Comparison of ENCODE assay signal across 8 cellular contexts in genomic region chr14:61476105-61476736, GRCh38.
DNase-seq lines count a peak whose midpoint lies in the region; ATAC-seq, FAIRE-seq and TF ChIP-seq lines count a peak whose summit lies in the region.

No MANE protein-coding gene starts in this region.

- no peak overlapping the region for H3K27ac Mint-ChIP-seq in natural killer cell

- no peaks in the 10 kb centered on the region for H3K9me3 Mint-ChIP-seq in natural killer cell

- no peaks in the 10 kb centered on the region for H3K27me3 Mint-ChIP-seq in natural killer cell (ENCODE audit: low read depth in 2 of 2)

- no peak for TF ChIP-seq RAD21 in GM12878 (IDR thresholded peaks at IDR 0.05; ENCODE audit: insufficient read depth, low read depth, low read length)

- H3K36me3 Mint-ChIP-seq in natural killer cell, result no peaks in the 10 kb centered on the region

- in situ Hi-C loops in GM12878 (cut with MboI), result no loop called here

- H3K4me1 Mint-ChIP-seq in natural killer cell, result peaks cover 95% of the 10 kb centered on the region in 2 donors

- H3K4me3 ChIP-seq in right atrium auricular region (no peak overlapping the region), GM12878 (no peak overlapping the region)

- H3K27me3 ChIP-seq in right atrium auricular region, result no peaks in the 10 kb centered on the region
- H3K27me3 ChIP-seq in GM12878 (replicated peaks in 1 of 2; ENCODE audit: control insufficient read depth in 2 of 2, insufficient read depth in 2 of 2, low read length in 1 of 2), result no peaks in the 10 kb centered on the region

- H4K20me1 ChIP-seq in GM12878 (ENCODE audit: control insufficient read depth, insufficient read depth), result no peaks in the 10 kb centered on the region

- SMC1A ChIA-PET in GM12878 (lab: Charles Lee; ENCODE audit: uncharacterized antibody, unreplicated experiment), result interaction anchor here (0.7 to 5.6 kb wide), 43 partner anchors 10 to 651 kb away, joined by 3 to 56 read pairs (median 4); partner anchors contain the start of gene SNAPC1

- TF ChIP-seq EP300 in GM12878 (IDR thresholded peaks at IDR 0.05; ENCODE audit: borderline replicate concordance in 1 of 2, control insufficient read depth in 1 of 2, low read depth in 2 of 2, low read length in 2 of 2), result no peak

- no peak for ATAC-seq in Right ventricle myocardium superior (ENCODE audit: poor library complexity)
- peak; percentile 14 for ATAC-seq in GM12878
- ATAC-seq in natural killer cell, result peak in 2 of 3 donors; percentile 1 to 2
- no peak for ATAC-seq in HG03565 (IDR thresholded peaks at IDR 0.05; ENCODE audit: unreplicated experiment)
- no peak for ATAC-seq in HG03457 (IDR thresholded peaks at IDR 0.05; ENCODE audit: unreplicated experiment)
- ATAC-seq in GM18867 (IDR thresholded peaks at IDR 0.05; ENCODE audit: unreplicated experiment), result no peak

- H2AFZ ChIP-seq in GM12878 (ENCODE audit: control insufficient read depth, low read depth, low read length), result no peak overlapping the region

- DNase-seq in right atrium auricular region (ENCODE audit: low spot score) (no peak), Right ventricle myocardium superior (no peak), GM12878 (ENCODE audit: low read depth, low spot score) (no peak), natural killer cell (no peak), erythroblast (lab: John Stamatoyannopoulos, UW) (no peak)

- CTCF ChIA-PET in GM12878 (lab: Yijun Ruan, JAX), result interaction anchor here (0.5 to 6.1 kb wide), 49 partner anchors 9 to 674 kb away, joined by 3 to 72 read pairs (median 5); partner anchors contain the start of gene SNAPC1

- peak overlapping the region; percentile 93 for H3K4me2 ChIP-seq in GM12878 (ENCODE audit: control insufficient read depth, insufficient read depth)

- H3K9me3 ChIP-seq in right atrium auricular region (no peaks in the 10 kb centered on the region), GM12878 (replicated peaks; ENCODE audit: control insufficient read depth, insufficient read depth, low read length) (no peaks in the 10 kb centered on the region)

- H3K4me3 Mint-ChIP-seq in natural killer cell, result peak overlapping the region; percentile 60

- no peaks in the 10 kb centered on the region for H3K36me3 ChIP-seq in right atrium auricular region
- H3K36me3 ChIP-seq in GM12878 (ENCODE audit: control insufficient read depth in 2 of 2, insufficient read depth in 2 of 2, low read length in 1 of 2), result peaks cover 3 to 6% of the 10 kb centered on the region in 2 experiments; a peak in 3 of 4 replicates

- RAD21 ChIA-PET in GM12878 (lab: Charles Lee; ENCODE audit: unreplicated experiment), result interaction anchor here (0.5 to 6.1 kb wide), 24 partner anchors 11 to 365 kb away, joined by 3 to 57 read pairs (median 3); partner anchors contain the start of gene HIF1A

- H3K79me2 ChIP-seq in GM12878 (ENCODE audit: control insufficient read depth, insufficient read depth, low read length), result peaks cover 22% of the 10 kb centered on the region

- no peak for FAIRE-seq in GM12878 (lab: Jason Lieb, UNC)

- intact Hi-C loops in Right ventricle myocardium superior (cut with DNase I) (loop anchor here (10.0 kb wide), 1 partner anchor 49 kb away; no protein-coding TSS in a partner anchor), GM12878 (cut with micrococcal nuclease; ENCODE audit: unreplicated experiment) (loop anchor here (5.0 kb wide), 2 partner anchors 256 to 361 kb away; no protein-coding TSS in a partner anchor), natural killer cell (cut with micrococcal nuclease) (loop anchor here (2.0 to 10.0 kb wide), 4 partner anchors 27 to 186 kb away; no protein-coding TSS in a partner anchor)

- BruUV-seq in GM12878 (replicated peaks; lab: Mats Ljungman, UMichigan), result no TSS peak

- H3K9ac ChIP-seq in GM12878 (ENCODE audit: control insufficient read depth, insufficient read depth, low read length), result peak overlapping the region; percentile 55

- H3K27ac ChIP-seq in right atrium auricular region (peak overlapping the region; percentile 82 to 83), GM12878 (ENCODE audit: control insufficient read depth, insufficient read depth) (peak overlapping the region; percentile 85)

- POLR2A ChIA-PET in GM12878 (lab: Charles Lee), result interaction anchor here (0.6 to 1.4 kb wide), 4 partner anchors 87 to 323 kb away, joined by 3 to 5 read pairs (median 3); no protein-coding TSS in a partner anchor

- WGBS in GM12878 (ENCODE audit: insufficient coverage, insufficient replicate concordance, low lambda C conversion rate, missing lambda C conversion rate), result 4% methylated on average over 2 of the region's 2 CpGs

- TF ChIP-seq CTCF in right atrium auricular region (IDR thresholded peaks at IDR 0.05) (no peak), GM12878 (IDR thresholded peaks at IDR 0.05 in 2 of 3, conservative IDR thresholded peaks at IDR 0.05 in 1 of 3; ENCODE audit: control insufficient read depth in 2 of 3, extremely low read depth in 1 of 3, insufficient read depth in 1 of 3, low read depth in 3 of 3, low read length in 3 of 3) (no peak), natural killer cell (IDR thresholded peaks at IDR 0.05) (no peak)

- no peak for TF ChIP-seq POLR2A in GM12878 (IDR thresholded peaks at IDR 0.05; ENCODE audit: low read depth, low read length)
- no peak for TF ChIP-seq POLR2A in erythroblast (IDR thresholded peaks at IDR 0.05; ENCODE audit: low read length)

- peaks cover 0 to 91% of the 10 kb centered on the region in 2 donors for H3K4me1 ChIP-seq in right atrium auricular region
- peaks cover 60% of the 10 kb centered on the region for H3K4me1 ChIP-seq in GM12878 (ENCODE audit: control insufficient read depth, insufficient read depth, low read length)

TF ChIP-seq in GM12878, 131 proteins besides CTCF, POLR2A, EP300 and RAD21 (continues in another document):
- TF ChIP-seq E4F1 (IDR thresholded peaks at IDR 0.05; ENCODE audit: borderline replicate concordance, partially characterized antibody), result no peak
- no peak for TF ChIP-seq POU2F2 (IDR thresholded peaks at IDR 0.05; ENCODE audit: borderline replicate concordance, low read depth, low read length)
- no peak for TF ChIP-seq IRF4 (IDR thresholded peaks at IDR 0.05; ENCODE audit: low read depth, low read length)
- no peak for TF ChIP-seq MEF2B (IDR thresholded peaks at IDR 0.05; ENCODE audit: partially characterized antibody, poor library complexity, severe bottlenecking)
- TF ChIP-seq ZBTB33 (IDR thresholded peaks at IDR 0.05), result no peak
- no peak for TF ChIP-seq ZBTB40 (IDR thresholded peaks at IDR 0.05; ENCODE audit: borderline replicate concordance)

Comparison
In these comparisons a context has a peak if more than half of its experiments do, and no peak if none do; other contexts are left out.
1. ATAC-seq: peak in GM12878 (single experiment) and natural killer cell (2 of 3); none in Right ventricle myocardium superior (single experiment), HG03565 (single experiment), HG03457 (single experiment) and GM18867 (single experiment).